ENCODE assay signal across 10 cellular contexts in genomic region chr11:118841469-118842222, GRCh38. TPM values are rescaled to one million over a fixed set of nuclear protein-coding genes. Genes with fewer than 3 reads are reported as not detected.
A peak's percentile ranks its signal among the peaks of the same experiment; 100 is the strongest.
DNase-seq lines count a peak whose midpoint lies in the region; ATAC-seq and TF ChIP-seq lines count a peak whose summit lies in the region.
"Had no signal": no experiment of that assay in that cellular context is flagged by ENCODE, and none has a peak within 500 bp of the region (broad histone marks: within the 10 kb centered on the region; RNA-seq: fewer than 3 reads in every experiment).

No MANE protein-coding gene starts in this region.

- H3K36me3 ChIP-seq in BE2C: no peaks in the 10 kb centered on the region
- no peaks in the 10 kb centered on the region for H3K36me3 ChIP-seq in psoas muscle (ENCODE audit: insufficient read depth in 1 of 2, low read depth in 1 of 2)
- H3K36me3 ChIP-seq: SJSA1, suprapubic skin had no signal

- H3K4me3 ChIP-seq in GM08714 (ENCODE audit: low read length) (peak overlapping the region; percentile 45; the same call in 1 of the 2 replicates), BE2C (ENCODE audit: low read depth, low read length) (no peak overlapping the region), psoas muscle (no peak overlapping the region)
- H3K4me3 ChIP-seq: SJSA1, suprapubic skin had no signal

- no peak overlapping the region for H3K27ac ChIP-seq in psoas muscle
- H3K27ac ChIP-seq: SJSA1, suprapubic skin had no signal

- POLR2A ChIA-PET in activated CD4-positive, alpha-beta memory T cell treated with anti-CD3 and anti-CD28 coated beads for 36 hours (lab: Charles Lee): interaction anchor here (1.0 to 3.3 kb wide), 2 partner anchors 35 to 51 kb away, joined by 3 to 16 read pairs; partner anchors contain the start of gene DDX6

- TF ChIP-seq CTCF in BE2C (IDR thresholded peaks at IDR 0.05; ENCODE audit: low read depth, low read length) (no peak), psoas muscle (IDR thresholded peaks at IDR 0.05) (no peak)

- peaks cover 54% of the 10 kb centered on the region for H3K4me1 Mint-ChIP-seq in activated CD4-positive, alpha-beta memory T cell treated with anti-CD3 and anti-CD28 coated beads for 36 hours (ENCODE audit: low read depth)
- H3K4me1 Mint-ChIP-seq in naive B cell: peaks cover 36 to 49% (median 45%) of the 10 kb centered on the region in 3 donors

- no peaks in the 10 kb centered on the region for H3K36me3 Mint-ChIP-seq in activated CD4-positive, alpha-beta memory T cell treated with anti-CD3 and anti-CD28 coated beads for 36 hours
- H3K36me3 Mint-ChIP-seq in naive B cell: no peaks in the 10 kb centered on the region

- H3K4me1 ChIP-seq in BE2C: no peaks in the 10 kb centered on the region
- H3K4me1 ChIP-seq in psoas muscle: no peaks in the 10 kb centered on the region
- H3K4me1 ChIP-seq: SJSA1, suprapubic skin had no signal

- DNase-seq in activated CD4-positive, alpha-beta memory T cell treated with anti-CD3 and anti-CD28 coated beads for 36 hours: peak; percentile 87
- no peak for DNase-seq in naive B cell
- DNase-seq in NOMO-1 (lab: John Stamatoyannopoulos, UW; ENCODE audit: unreplicated experiment in 2 of 2): no peak
- no peak for DNase-seq in BE2C
- no peak for DNase-seq in psoas muscle

- H3K9me3 ChIP-seq in BE2C: no peaks in the 10 kb centered on the region
- no peaks in the 10 kb centered on the region for H3K9me3 ChIP-seq in psoas muscle
- H3K9me3 ChIP-seq: SJSA1, suprapubic skin had no signal

- CTCF ChIA-PET in activated CD4-positive, alpha-beta memory T cell treated with anti-CD3 and anti-CD28 coated beads for 36 hours (lab: Charles Lee): no interaction called here

- H3K27me3 Mint-ChIP-seq in activated CD4-positive, alpha-beta memory T cell treated with anti-CD3 and anti-CD28 coated beads for 36 hours: no peaks in the 10 kb centered on the region
- no peaks in the 10 kb centered on the region for H3K27me3 Mint-ChIP-seq in naive B cell

- peak overlapping the region; percentile 86 for H3K27ac Mint-ChIP-seq in activated CD4-positive, alpha-beta memory T cell treated with anti-CD3 and anti-CD28 coated beads for 36 hours
- peak overlapping the region; percentile 13 to 91 (median 85) for H3K27ac Mint-ChIP-seq in naive B cell

- intact Hi-C loops in activated CD4-positive, alpha-beta memory T cell treated with anti-CD3 and anti-CD28 coated beads for 36 hours (cut with micrococcal nuclease): loop anchor here (1.0 kb wide), 3 partner anchors 29 to 51 kb away; partner anchors contain the start of gene CXCR5
- intact Hi-C loops in psoas muscle (cut with DNase I): no loop called here

- no peaks in the 10 kb centered on the region for H3K27me3 ChIP-seq in BE2C
- peaks cover 0 to 2% (median 0%) of the 10 kb centered on the region in 3 donors for H3K27me3 ChIP-seq in psoas muscle (ENCODE audit: insufficient read depth in 3 of 3, low read length in 2 of 3)
- H3K27me3 ChIP-seq: SJSA1, suprapubic skin had no signal

- ATAC-seq in HG02623 (IDR thresholded peaks at IDR 0.05; ENCODE audit: unreplicated experiment): peak; percentile 36
- ATAC-seq in naive B cell (ENCODE audit: low read depth in 2 of 2): peak; percentile 56 to 59
- ATAC-seq in psoas muscle: no peak
- no peak for ATAC-seq in HG03571 (IDR thresholded peaks at IDR 0.05; ENCODE audit: unreplicated experiment)

- peak overlapping the region; percentile 55 for H3K4me3 Mint-ChIP-seq in activated CD4-positive, alpha-beta memory T cell treated with anti-CD3 and anti-CD28 coated beads for 36 hours
- peak overlapping the region in 5 of 8 donors; percentile 17 to 67 (median 45) for H3K4me3 Mint-ChIP-seq in naive B cell

- 69 to 81% (median 72%) methylated on average over 8 of the region's 8 CpGs for WGBS in psoas muscle, 3 donors

- H3K9me3 Mint-ChIP-seq in activated CD4-positive, alpha-beta memory T cell treated with anti-CD3 and anti-CD28 coated beads for 36 hours: no peaks in the 10 kb centered on the region
- H3K9me3 Mint-ChIP-seq in naive B cell: no peaks in the 10 kb centered on the region

RNA-seq across cellular contexts. Expression of gene CXCR5, which starts 42.0 kb away (rescaled TPM):
- 10 to 100 TPM; 28.0 to 28.3 TPM for total RNA-seq in activated CD4-positive, alpha-beta memory T cell treated with anti-CD3 and anti-CD28 coated beads for 36 hours
- polyA plus RNA-seq in naive B cell (ENCODE audit: low read depth in 6 of 6): 100 to 1,000 TPM; 101 to 157 (median 116) TPM
- polyA plus RNA-seq in BE2C (2012; ENCODE audit: insufficient read depth, insufficient read length, low read depth): not detected
- under 1 TPM in 1 of 4 donors, not detected in 3; 0.17 TPM for total RNA-seq in psoas muscle
- under 1 TPM; 0.14 to 0.25 (median 0.21) TPM for polyA plus RNA-seq in psoas muscle
- total RNA-seq: SJSA1, suprapubic skin had no signal

RNA-seq across cellular contexts. Expression of gene DDX6, which starts 50.7 kb away (rescaled TPM):
- total RNA-seq in activated CD4-positive, alpha-beta memory T cell treated with anti-CD3 and anti-CD28 coated beads for 36 hours: 100 to 1,000 TPM; 175 to 180 TPM
- polyA plus RNA-seq in naive B cell (ENCODE audit: low read depth in 6 of 6) (100 to 1,000 TPM in 5 of 6 donors, 10 to 100 TPM in 1; 71.3 to 140 (median 124) TPM), psoas muscle (10 to 100 TPM; 18.8 to 43.0 (median 21.5) TPM)
- polyA plus RNA-seq in BE2C (2012; ENCODE audit: insufficient read depth, insufficient read length, low read depth): 26.8 TPM
- total RNA-seq in psoas muscle: 10 to 100 TPM; 77.6 to 90.9 (median 79.0) TPM

Comparison
In these comparisons a context has a peak if more than half of its experiments do, and no peak if none do; other contexts are left out.
1. ATAC-seq: peak in HG02623 (single experiment) and naive B cell (2 of 2); none in psoas muscle (0 of 4) and HG03571 (single experiment).
2. RNA of gene CXCR5, which starts 42.0 kb away (total RNA-seq): 28.0 to 28.3 TPM in activated CD4-positive, alpha-beta memory T cell treated with anti-CD3 and anti-CD28 coated beads for 36 hours; 0.17 TPM in psoas muscle; every median in the first group is over 10 times any median in the second.